8 cellular contexts compared by ENCODE assay signal in genomic region chr13:31161583-31162150, GRCh38. TPM values are rescaled to one million over a fixed set of nuclear protein-coding genes. Genes with fewer than 3 reads are reported as not detected.
DNase-seq lines count a peak whose midpoint lies in the region; ATAC-seq and TF ChIP-seq lines count a peak whose summit lies in the region.

Gene HSPH1 (minus strand): TSS chr13:31161904. CDS start chr13:31161582, 322 bp downstream.

- no peaks in the 10 kb centered on the region for H3K9me3 ChIP-seq in GM23248 (ENCODE audit: low read depth)

- peak within 1 kb of the TSS; percentile 90 for H3K27ac ChIP-seq in GM23248

- DNase-seq in ELF-1 (ENCODE audit: low read depth, low spot score) (peak; percentile 99), GM23248 (peak; percentile 99), Kasumi-1 (lab: John Stamatoyannopoulos, UW) (peak; percentile 87 to 88), RPMI7951 (ENCODE audit: low read depth) (peak; percentile 96), fibroblast of the conjunctiva (ENCODE audit: low read depth) (peak; percentile 95), nephron progenitor cell (peak; percentile 97)
- peak; percentile 100 for DNase-seq in activated effector memory CD4-positive, alpha-beta T cell treated with anti-CD3 and anti-CD28 coated beads, Interleukin-2, amount 50 U/mL, for 16 hours
- DNase-seq in stimulated activated naive CD8-positive, alpha-beta T cell treated with anti-CD3 and anti-CD28 coated beads, Interleukin-15, amount 100 ng/mL, for 72 hours = peak; percentile 97 to 99

- peak within 1 kb of the TSS; percentile 99 for H3K27ac Mint-ChIP-seq in nephron progenitor cell
- H3K27ac Mint-ChIP-seq in stimulated activated naive CD8-positive, alpha-beta T cell treated with anti-CD3 and anti-CD28 coated beads, Interleukin-15, amount 100 ng/mL, for 72 hours = peak within 1 kb of the TSS; percentile 99 to 100

- H3K9me3 Mint-ChIP-seq in nephron progenitor cell = no peaks in the 10 kb centered on the region
- no peaks in the 10 kb centered on the region for H3K9me3 Mint-ChIP-seq in stimulated activated naive CD8-positive, alpha-beta T cell treated with anti-CD3 and anti-CD28 coated beads, Interleukin-15, amount 100 ng/mL, for 72 hours

- H4K20me1 ChIP-seq in GM23248 (ENCODE audit: insufficient read depth) = peaks cover 5% of the 10 kb centered on the region; the same call in 1 of the 2 replicates

- H3K4me3 Mint-ChIP-seq in nephron progenitor cell = peak within 1 kb of the TSS; percentile 94
- H3K4me3 Mint-ChIP-seq in stimulated activated naive CD8-positive, alpha-beta T cell treated with anti-CD3 and anti-CD28 coated beads, Interleukin-15, amount 100 ng/mL, for 72 hours = peak within 1 kb of the TSS; percentile 92 to 95

- H3F3A ChIP-seq in GM23248 (ENCODE audit: insufficient read depth) = peaks cover 27% of the 10 kb centered on the region

- peaks cover 41% of the 10 kb centered on the region for H3K79me2 ChIP-seq in GM23248 (ENCODE audit: insufficient read depth)

- TF ChIP-seq CTCF in nephron progenitor cell (IDR thresholded peaks at IDR 0.05) = no peak

- peaks cover 22% of the 10 kb centered on the region for H3K36me3 Mint-ChIP-seq in nephron progenitor cell (ENCODE audit: low read depth)

- in situ Hi-C loops in GM23248 (cut with MboI) = no loop called here

- no peaks in the 10 kb centered on the region for H3K27me3 Mint-ChIP-seq in nephron progenitor cell (ENCODE audit: low read depth, poor library complexity)
- no peaks in the 10 kb centered on the region for H3K27me3 Mint-ChIP-seq in stimulated activated naive CD8-positive, alpha-beta T cell treated with anti-CD3 and anti-CD28 coated beads, Interleukin-15, amount 100 ng/mL, for 72 hours

- no peaks in the 10 kb centered on the region for H3K9me2 ChIP-seq in GM23248 (ENCODE audit: insufficient read depth)

- no peaks in the 10 kb centered on the region for H3K27me3 ChIP-seq in GM23248 (replicated peaks; ENCODE audit: insufficient read depth)

- peaks cover 9% of the 10 kb centered on the region for H3K36me3 ChIP-seq in GM23248 (ENCODE audit: low read depth)

- H3K9ac ChIP-seq in GM23248 = peak within 1 kb of the TSS; percentile 91

- H3K4me2 ChIP-seq in GM23248 (ENCODE audit: unreplicated experiment) = peak within 1 kb of the TSS; percentile 97

- peak; percentile 86 for ATAC-seq in stimulated activated naive CD8-positive, alpha-beta T cell treated with anti-CD3 and anti-CD28 coated beads, Interleukin-15, amount 100 ng/mL, for 72 hours

- H3K4me3 ChIP-seq in GM23248 = peak within 1 kb of the TSS; percentile 97

- H3K4me1 ChIP-seq in GM23248 (ENCODE audit: insufficient read depth) = peaks cover 21% of the 10 kb centered on the region

- H3K4me1 Mint-ChIP-seq in nephron progenitor cell = peaks cover 46% of the 10 kb centered on the region
- peaks cover 37% of the 10 kb centered on the region for H3K4me1 Mint-ChIP-seq in stimulated activated naive CD8-positive, alpha-beta T cell treated with anti-CD3 and anti-CD28 coated beads, Interleukin-15, amount 100 ng/mL, for 72 hours

- 1% methylated on average over 51 of the region's 52 CpGs for WGBS in GM23248 (ENCODE audit: low coverage in 1 of 2, low lambda C conversion rate in 2 of 2, missing lambda C conversion rate in 2 of 2), 2 experiments

- H2AFZ ChIP-seq in GM23248 = peak within 1 kb of the TSS; percentile 95

RNA-seq across cellular contexts. Expression of gene HSPH1, which starts in this region (rescaled TPM):
- total RNA-seq in GM23248 (2014; rRNA removed; shearing (Covaris generic)) = 35.5 and 35.9 TPM in 2 replicates
- polyA plus RNA-seq in GM23248 (2016; fragmentation: Nextera tagmentation; extraction: Ambion mirVana) = 46.7 and 46.8 TPM in 2 replicates
- total RNA-seq in RPMI7951 (2014; rRNA removed; shearing (Covaris generic)) = 57.5 and 79.7 TPM in 2 replicates

Comparison
In these comparisons a context has a peak if more than half of its experiments do, and no peak if none do; other contexts are left out.
1. Peak in every context shown above with its lines: DNase-seq, ATAC-seq, H3K4me3 ChIP-seq and H3K27ac ChIP-seq.